Comparison of ENCODE assay signal across 18 cellular contexts in the genomic region with DNA sequence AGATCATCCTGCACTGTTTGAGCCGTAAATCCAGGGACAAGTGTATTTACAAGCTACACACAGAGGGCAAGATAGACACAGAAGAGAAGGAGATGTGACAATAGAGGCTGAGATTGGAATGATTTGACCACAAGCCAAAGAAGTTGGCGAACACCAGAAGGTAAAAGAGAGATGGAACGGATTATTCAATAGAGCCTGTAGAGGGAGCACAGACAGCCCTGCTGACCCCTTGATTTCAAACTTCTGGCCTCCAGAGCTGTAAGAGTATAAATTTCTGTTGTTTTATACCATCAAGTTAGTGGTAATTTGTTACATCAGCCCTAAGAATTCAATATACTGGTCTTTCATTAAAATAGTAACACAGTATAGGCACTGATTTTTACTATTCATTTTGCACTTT.
DNase-seq lines count a peak whose midpoint lies in the region; ATAC-seq and TF ChIP-seq lines count a peak whose summit lies in the region.
"Had no signal": no experiment of that assay in that cellular context is flagged by ENCODE, and none has a peak within 500 bp of the region (broad histone marks: within the 10 kb centered on the region; RNA-seq: fewer than 3 reads in every experiment).

No MANE protein-coding gene starts in this region.

- no peaks in the 10 kb centered on the region for H3K27me3 ChIP-seq in osteoblast (ENCODE audit: insufficient read depth, low read length)
- H3K27me3 ChIP-seq: heart left ventricle had no signal

- H3K4me1 ChIP-seq in osteoblast (ENCODE audit: insufficient read depth, low read length) = no peaks in the 10 kb centered on the region
- H3K4me1 ChIP-seq: heart left ventricle had no signal

- H3K79me2 ChIP-seq in osteoblast (ENCODE audit: insufficient read depth, low read length) = no peaks in the 10 kb centered on the region

- H2AFZ ChIP-seq in osteoblast (ENCODE audit: low read length) = no peak overlapping the region

- no peaks in the 10 kb centered on the region for H3K9me3 ChIP-seq in osteoblast (ENCODE audit: low read depth, low read length)
- H3K9me3 ChIP-seq: heart left ventricle, mucosa of descending colon, thoracic aorta had no signal

- TF ChIP-seq CTCF in cardiac fibroblast (IDR thresholded peaks at IDR 0.05; ENCODE audit: low read depth, low read length) = peak; percentile 21
- peak; percentile 24 for TF ChIP-seq CTCF in osteoblast (IDR thresholded peaks at IDR 0.05; ENCODE audit: extremely low read depth, low read depth, low read length)

- H3K4me2 ChIP-seq in osteoblast (ENCODE audit: insufficient read depth, low read length) = no peak overlapping the region

- no peaks in the 10 kb centered on the region for H3K36me3 ChIP-seq in osteoblast (ENCODE audit: insufficient read depth, low read length)
- H3K36me3 ChIP-seq: heart left ventricle, thoracic aorta had no signal

- ATAC-seq in HG02852 (IDR thresholded peaks at IDR 0.05; ENCODE audit: unreplicated experiment) (no peak), GM18511 (IDR thresholded peaks at IDR 0.05; ENCODE audit: unreplicated experiment) (no peak)
- ATAC-seq: activated T-helper 17 cell treated with anti-CD3 and anti-CD28 coated beads, Interleukin-2, amount 50 U/mL, for 72 hours; heart left ventricle; left cardiac atrium; mucosa of descending colon had no signal

- H3K4me3 ChIP-seq in cardiac fibroblast (replicated peaks in 1 of 2; ENCODE audit: low read depth in 2 of 2, low read length in 2 of 2) = no peak overlapping the region
- no peak overlapping the region for H3K4me3 ChIP-seq in osteoblast (ENCODE audit: insufficient read depth, low read length)
- H3K4me3 ChIP-seq: coronary artery, heart left ventricle, mucosa of descending colon, thoracic aorta had no signal

- no peak overlapping the region for H3K27ac ChIP-seq in osteoblast (ENCODE audit: low read depth, low read length)
- H3K27ac ChIP-seq: coronary artery, heart left ventricle, thoracic aorta had no signal

- no peaks in the 10 kb centered on the region for H4K20me1 ChIP-seq in osteoblast (ENCODE audit: insufficient read depth, low read length)

- peak; percentile 2 for DNase-seq in EL
- peak; percentile 11 for DNase-seq in NCI-H69 (lab: John Stamatoyannopoulos, UW)
- peak in 1 of 2 donors; percentile 9 for DNase-seq in cardiac fibroblast (ENCODE audit: low read depth in 2 of 2)
- DNase-seq in osteoblast (ENCODE audit: insufficient read length, low spot score, missing footprints) = no peak
- no peak for DNase-seq in GOT3 (lab: John Stamatoyannopoulos, UW)
- DNase-seq: activated CD8-positive, alpha-beta memory T cell treated with anti-CD3 and anti-CD28 coated beads for 24 hours; amygdala; heart left ventricle; left cardiac atrium; mucosa of descending colon; NCI-H146; occipital lobe; stimulated activated CD4-positive, alpha-beta T cell treated with anti-CD3 and anti-CD28 coated beads, Interleukin-4, amount 100 ng/mL, for 1 hour had no signal

Comparison
In these comparisons a context has a peak if more than half of its experiments do, and no peak if none do; other contexts are left out.
1. DNase-seq: peak in EL (single experiment) and NCI-H69 (single experiment); none in osteoblast (single experiment) and GOT3 (single experiment).